ENCODE assay signal across 1 cellular context in the genomic region with DNA sequence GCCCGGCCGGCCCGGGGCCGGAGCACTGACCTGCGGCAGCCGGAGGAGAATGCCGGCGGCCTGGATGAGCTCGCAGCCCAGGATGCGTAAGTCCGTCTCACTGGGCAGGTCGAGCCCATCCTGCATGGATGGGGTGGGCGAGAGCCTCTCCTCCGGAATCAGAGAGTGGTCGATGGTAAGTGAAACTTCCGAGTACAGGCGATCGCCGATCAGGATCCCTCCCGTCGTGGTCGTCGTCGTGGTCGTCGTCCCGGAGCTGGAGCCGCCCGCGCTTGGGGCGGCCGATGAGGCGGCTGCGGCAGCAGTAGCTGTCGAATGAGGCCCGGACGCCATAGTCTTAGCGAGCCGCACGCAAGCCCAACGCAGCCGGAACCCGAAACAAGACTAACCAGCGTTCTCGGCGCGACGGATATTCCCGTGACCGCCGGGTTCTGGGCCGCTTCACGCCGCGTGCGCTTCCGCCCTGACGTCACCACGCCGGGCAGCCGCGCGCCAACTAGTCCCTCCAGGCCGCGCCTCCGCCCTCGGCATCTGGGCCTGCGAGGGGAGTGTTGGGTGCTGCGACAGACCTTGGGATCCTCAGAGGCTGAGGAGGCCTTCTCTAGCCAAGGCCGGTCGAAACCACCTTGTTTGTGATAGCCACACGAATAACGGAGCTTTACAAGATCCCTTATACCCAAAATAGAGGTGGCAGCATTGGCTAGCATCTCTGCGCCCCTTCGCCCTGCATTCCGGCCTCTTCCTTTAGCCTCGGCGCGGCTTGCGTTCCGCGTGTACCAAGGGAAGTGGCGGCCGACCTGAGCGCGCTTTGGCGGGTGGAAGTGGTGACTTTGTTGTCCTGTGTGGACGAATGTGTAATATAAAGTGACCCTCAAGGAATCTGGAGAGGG.
A peak's percentile ranks its signal among the peaks of the same experiment; 100 is the strongest.
TF ChIP-seq lines count a peak whose summit lies in the region.

A gene (minus strand): TSS at position 386 of the 890 bp plus-strand sequence. CDS start 53 bp downstream, at position 333.

TF ChIP-seq in HepG2, 621 proteins besides CTCF, POLR2A, EP300 and RAD21 (continued from another document and continues in another):
- TF ChIP-seq, protein P1, sequence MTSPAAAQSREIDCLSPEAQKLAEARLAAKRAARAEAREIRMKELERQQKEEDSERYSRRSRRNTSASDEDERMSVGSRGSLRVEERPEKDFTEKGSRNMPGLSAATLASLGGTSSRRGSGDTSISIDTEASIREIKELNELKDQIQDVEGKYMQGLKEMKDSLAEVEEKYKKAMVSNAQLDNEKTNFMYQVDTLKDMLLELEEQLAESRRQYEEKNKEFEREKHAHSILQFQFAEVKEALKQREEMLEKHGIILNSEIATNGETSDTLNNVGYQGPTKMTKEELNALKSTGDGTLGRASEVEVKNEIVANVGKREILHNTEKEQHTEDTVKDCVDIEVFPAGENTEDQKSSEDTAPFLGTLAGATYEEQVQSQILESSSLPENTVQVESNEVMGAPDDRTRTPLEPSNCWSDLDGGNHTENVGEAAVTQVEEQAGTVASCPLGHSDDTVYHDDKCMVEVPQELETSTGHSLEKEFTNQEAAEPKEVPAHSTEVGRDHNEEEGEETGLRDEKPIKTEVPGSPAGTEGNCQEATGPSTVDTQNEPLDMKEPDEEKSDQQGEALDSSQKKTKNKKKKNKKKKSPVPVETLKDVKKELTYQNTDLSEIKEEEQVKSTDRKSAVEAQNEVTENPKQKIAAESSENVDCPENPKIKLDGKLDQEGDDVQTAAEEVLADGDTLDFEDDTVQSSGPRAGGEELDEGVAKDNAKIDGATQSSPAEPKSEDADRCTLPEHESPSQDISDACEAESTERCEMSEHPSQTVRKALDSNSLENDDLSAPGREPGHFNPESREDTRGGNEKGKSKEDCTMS (CRISPR knock-in tag; conservative IDR thresholded peaks at IDR 0.05): 0 out of 2 replicates have a peak, but pooled peaks have one; percentile 17
- peak; percentile 79; the same call in 1 of the 2 replicates for TF ChIP-seq MED13 (CRISPR knock-in tag; IDR thresholded peaks at IDR 0.05)
- peak; percentile 98 for TF ChIP-seq ZNF678 (CRISPR knock-in tag; IDR thresholded peaks at IDR 0.05)
- TF ChIP-seq RFXANK (CRISPR knock-in tag; IDR thresholded peaks at IDR 0.05): peak; percentile 74; the same call in 1 of the 2 replicates
- TF ChIP-seq ZNF333 (CRISPR knock-in tag; IDR thresholded peaks at IDR 0.05; ENCODE audit: borderline replicate concordance): peak; percentile 78; the same call in 1 of the 2 replicates
- peak; percentile 100 for TF ChIP-seq TAF1 (CRISPR knock-in tag; IDR thresholded peaks at IDR 0.05)
- TF ChIP-seq, protein P2, sequence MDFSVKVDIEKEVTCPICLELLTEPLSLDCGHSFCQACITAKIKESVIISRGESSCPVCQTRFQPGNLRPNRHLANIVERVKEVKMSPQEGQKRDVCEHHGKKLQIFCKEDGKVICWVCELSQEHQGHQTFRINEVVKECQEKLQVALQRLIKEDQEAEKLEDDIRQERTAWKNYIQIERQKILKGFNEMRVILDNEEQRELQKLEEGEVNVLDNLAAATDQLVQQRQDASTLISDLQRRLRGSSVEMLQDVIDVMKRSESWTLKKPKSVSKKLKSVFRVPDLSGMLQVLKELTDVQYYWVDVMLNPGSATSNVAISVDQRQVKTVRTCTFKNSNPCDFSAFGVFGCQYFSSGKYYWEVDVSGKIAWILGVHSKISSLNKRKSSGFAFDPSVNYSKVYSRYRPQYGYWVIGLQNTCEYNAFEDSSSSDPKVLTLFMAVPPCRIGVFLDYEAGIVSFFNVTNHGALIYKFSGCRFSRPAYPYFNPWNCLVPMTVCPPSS (IDR thresholded peaks at IDR 0.05): no peak
- peak; percentile 94 for TF ChIP-seq SMAD3 (CRISPR knock-in tag; IDR thresholded peaks at IDR 0.05)
- peak; percentile 97 for TF ChIP-seq JUND (CRISPR knock-in tag; IDR thresholded peaks at IDR 0.05)
- peak; percentile 26; the same call in 1 of the 2 replicates for TF ChIP-seq ZNF530 (CRISPR knock-in tag; IDR thresholded peaks at IDR 0.05; ENCODE audit: low read depth)
- TF ChIP-seq, protein P3, sequence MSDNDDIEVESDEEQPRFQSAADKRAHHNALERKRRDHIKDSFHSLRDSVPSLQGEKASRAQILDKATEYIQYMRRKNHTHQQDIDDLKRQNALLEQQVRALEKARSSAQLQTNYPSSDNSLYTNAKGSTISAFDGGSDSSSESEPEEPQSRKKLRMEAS (IDR thresholded peaks at IDR 0.05): peak; percentile 96
- TF ChIP-seq, protein P4, sequence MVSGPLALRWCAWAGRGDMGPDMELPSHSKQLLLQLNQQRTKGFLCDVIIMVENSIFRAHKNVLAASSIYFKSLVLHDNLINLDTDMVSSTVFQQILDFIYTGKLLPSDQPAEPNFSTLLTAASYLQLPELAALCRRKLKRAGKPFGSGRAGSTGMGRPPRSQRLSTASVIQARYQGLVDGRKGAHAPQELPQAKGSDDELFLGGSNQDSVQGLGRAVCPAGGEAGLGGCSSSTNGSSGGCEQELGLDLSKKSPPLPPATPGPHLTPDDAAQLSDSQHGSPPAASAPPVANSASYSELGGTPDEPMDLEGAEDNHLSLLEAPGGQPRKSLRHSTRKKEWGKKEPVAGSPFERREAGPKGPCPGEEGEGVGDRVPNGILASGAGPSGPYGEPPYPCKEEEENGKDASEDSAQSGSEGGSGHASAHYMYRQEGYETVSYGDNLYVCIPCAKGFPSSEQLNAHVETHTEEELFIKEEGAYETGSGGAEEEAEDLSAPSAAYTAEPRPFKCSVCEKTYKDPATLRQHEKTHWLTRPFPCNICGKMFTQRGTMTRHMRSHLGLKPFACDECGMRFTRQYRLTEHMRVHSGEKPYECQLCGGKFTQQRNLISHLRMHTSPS (CRISPR knock-in tag; IDR thresholded peaks at IDR 0.05; ENCODE audit: low read depth): peak; percentile 38
- peak; percentile 97 for TF ChIP-seq KAT8 (CRISPR knock-in tag; IDR thresholded peaks at IDR 0.05)
- peak; percentile 97 for TF ChIP-seq SALL1 (CRISPR knock-in tag; IDR thresholded peaks at IDR 0.05)
- TF ChIP-seq, protein P5, sequence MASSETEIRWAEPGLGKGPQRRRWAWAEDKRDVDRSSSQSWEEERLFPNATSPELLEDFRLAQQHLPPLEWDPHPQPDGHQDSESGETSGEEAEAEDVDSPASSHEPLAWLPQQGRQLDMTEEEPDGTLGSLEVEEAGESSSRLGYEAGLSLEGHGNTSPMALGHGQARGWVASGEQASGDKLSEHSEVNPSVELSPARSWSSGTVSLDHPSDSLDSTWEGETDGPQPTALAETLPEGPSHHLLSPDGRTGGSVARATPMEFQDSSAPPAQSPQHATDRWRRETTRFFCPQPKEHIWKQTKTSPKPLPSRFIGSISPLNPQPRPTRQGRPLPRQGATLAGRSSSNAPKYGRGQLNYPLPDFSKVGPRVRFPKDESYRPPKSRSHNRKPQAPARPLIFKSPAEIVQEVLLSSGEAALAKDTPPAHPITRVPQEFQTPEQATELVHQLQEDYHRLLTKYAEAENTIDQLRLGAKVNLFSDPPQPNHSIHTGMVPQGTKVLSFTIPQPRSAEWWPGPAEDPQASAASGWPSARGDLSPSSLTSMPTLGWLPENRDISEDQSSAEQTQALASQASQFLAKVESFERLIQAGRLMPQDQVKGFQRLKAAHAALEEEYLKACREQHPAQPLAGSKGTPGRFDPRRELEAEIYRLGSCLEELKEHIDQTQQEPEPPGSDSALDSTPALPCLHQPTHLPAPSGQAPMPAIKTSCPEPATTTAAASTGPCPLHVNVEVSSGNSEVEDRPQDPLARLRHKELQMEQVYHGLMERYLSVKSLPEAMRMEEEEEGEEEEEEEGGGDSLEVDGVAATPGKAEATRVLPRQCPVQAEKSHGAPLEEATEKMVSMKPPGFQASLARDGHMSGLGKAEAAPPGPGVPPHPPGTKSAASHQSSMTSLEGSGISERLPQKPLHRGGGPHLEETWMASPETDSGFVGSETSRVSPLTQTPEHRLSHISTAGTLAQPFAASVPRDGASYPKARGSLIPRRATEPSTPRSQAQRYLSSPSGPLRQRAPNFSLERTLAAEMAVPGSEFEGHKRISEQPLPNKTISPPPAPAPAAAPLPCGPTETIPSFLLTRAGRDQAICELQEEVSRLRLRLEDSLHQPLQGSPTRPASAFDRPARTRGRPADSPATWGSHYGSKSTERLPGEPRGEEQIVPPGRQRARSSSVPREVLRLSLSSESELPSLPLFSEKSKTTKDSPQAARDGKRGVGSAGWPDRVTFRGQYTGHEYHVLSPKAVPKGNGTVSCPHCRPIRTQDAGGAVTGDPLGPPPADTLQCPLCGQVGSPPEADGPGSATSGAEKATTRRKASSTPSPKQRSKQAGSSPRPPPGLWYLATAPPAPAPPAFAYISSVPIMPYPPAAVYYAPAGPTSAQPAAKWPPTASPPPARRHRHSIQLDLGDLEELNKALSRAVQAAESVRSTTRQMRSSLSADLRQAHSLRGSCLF (CRISPR knock-in tag; IDR thresholded peaks at IDR 0.05; ENCODE audit: borderline replicate concordance): peak; percentile 55
- TF ChIP-seq SNAPC2 (CRISPR knock-in tag; IDR thresholded peaks at IDR 0.05): 0 out of 2 replicates have a peak, but pooled peaks have one; percentile 71
- peak; percentile 82 for TF ChIP-seq HOXA5 (CRISPR knock-in tag; IDR thresholded peaks at IDR 0.05)
- peak; percentile 86 for TF ChIP-seq KDM5B (CRISPR knock-in tag; IDR thresholded peaks at IDR 0.05; ENCODE audit: borderline replicate concordance)
- TF ChIP-seq ZNF816 (CRISPR knock-in tag; IDR thresholded peaks at IDR 0.05; ENCODE audit: borderline replicate concordance): peak; percentile 97
- TF ChIP-seq, protein P6, sequence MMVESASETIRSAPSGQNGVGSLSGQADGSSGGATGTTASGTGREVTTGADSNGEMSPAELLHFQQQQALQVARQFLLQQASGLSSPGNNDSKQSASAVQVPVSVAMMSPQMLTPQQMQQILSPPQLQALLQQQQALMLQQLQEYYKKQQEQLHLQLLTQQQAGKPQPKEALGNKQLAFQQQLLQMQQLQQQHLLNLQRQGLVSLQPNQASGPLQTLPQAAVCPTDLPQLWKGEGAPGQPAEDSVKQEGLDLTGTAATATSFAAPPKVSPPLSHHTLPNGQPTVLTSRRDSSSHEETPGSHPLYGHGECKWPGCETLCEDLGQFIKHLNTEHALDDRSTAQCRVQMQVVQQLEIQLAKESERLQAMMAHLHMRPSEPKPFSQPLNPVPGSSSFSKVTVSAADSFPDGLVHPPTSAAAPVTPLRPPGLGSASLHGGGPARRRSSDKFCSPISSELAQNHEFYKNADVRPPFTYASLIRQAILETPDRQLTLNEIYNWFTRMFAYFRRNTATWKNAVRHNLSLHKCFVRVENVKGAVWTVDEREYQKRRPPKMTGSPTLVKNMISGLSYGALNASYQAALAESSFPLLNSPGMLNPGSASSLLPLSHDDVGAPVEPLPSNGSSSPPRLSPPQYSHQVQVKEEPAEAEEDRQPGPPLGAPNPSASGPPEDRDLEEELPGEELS (CRISPR knock-in tag; IDR thresholded peaks at IDR 0.05): peak; percentile 72; the same call in 1 of the 2 replicates
- TF ChIP-seq TBX2 (CRISPR knock-in tag; IDR thresholded peaks at IDR 0.05; ENCODE audit: borderline replicate concordance): peak; percentile 93
- TF ChIP-seq MEIS1 (CRISPR knock-in tag; IDR thresholded peaks at IDR 0.05; ENCODE audit: borderline replicate concordance): peak; percentile 46
- TF ChIP-seq FOXC1 (CRISPR knock-in tag; IDR thresholded peaks at IDR 0.05; ENCODE audit: borderline replicate concordance): peak; percentile 99
- TF ChIP-seq, protein P7, sequence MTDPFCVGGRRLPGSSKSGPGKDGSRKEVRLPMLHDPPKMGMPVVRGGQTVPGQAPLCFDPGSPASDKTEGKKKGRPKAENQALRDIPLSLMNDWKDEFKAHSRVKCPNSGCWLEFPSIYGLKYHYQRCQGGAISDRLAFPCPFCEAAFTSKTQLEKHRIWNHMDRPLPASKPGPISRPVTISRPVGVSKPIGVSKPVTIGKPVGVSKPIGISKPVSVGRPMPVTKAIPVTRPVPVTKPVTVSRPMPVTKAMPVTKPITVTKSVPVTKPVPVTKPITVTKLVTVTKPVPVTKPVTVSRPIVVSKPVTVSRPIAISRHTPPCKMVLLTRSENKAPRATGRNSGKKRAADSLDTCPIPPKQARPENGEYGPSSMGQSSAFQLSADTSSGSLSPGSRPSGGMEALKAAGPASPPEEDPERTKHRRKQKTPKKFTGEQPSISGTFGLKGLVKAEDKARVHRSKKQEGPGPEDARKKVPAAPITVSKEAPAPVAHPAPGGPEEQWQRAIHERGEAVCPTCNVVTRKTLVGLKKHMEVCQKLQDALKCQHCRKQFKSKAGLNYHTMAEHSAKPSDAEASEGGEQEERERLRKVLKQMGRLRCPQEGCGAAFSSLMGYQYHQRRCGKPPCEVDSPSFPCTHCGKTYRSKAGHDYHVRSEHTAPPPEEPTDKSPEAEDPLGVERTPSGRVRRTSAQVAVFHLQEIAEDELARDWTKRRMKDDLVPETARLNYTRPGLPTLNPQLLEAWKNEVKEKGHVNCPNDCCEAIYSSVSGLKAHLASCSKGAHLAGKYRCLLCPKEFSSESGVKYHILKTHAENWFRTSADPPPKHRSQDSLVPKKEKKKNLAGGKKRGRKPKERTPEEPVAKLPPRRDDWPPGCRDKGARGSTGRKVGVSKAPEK (CRISPR knock-in tag; IDR thresholded peaks at IDR 0.05; ENCODE audit: borderline replicate concordance): peak; percentile 84; the same call in 1 of the 2 replicates
- peak; percentile 94 for TF ChIP-seq ZNF605 (CRISPR knock-in tag; IDR thresholded peaks at IDR 0.05)
- peak in 1 of 2 experiments; percentile 7; a peak in 1 of 4 replicates for TF ChIP-seq MAFK (conservative IDR thresholded peaks at IDR 0.05 in 1 of 2, IDR thresholded peaks at IDR 0.05 in 1 of 2; ENCODE audit: low read length in 2 of 2)
- peak; percentile 91; the same call in 1 of the 2 replicates for TF ChIP-seq ZNF17 (CRISPR knock-in tag; IDR thresholded peaks at IDR 0.05)
- TF ChIP-seq, protein P8, sequence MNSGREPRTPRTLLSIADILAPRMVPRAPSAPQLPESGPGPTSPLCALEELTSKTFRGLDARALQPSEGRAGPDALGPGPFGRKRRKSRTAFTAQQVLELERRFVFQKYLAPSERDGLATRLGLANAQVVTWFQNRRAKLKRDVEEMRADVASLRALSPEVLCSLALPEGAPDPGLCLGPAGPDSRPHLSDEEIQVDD (CRISPR knock-in tag; IDR thresholded peaks at IDR 0.05; ENCODE audit: borderline replicate concordance): 0 out of 2 replicates have a peak, but pooled peaks have one; percentile 74
- TF ChIP-seq ARNT (IDR thresholded peaks at IDR 0.05): no peak
- peak; percentile 94 for TF ChIP-seq KDM4B (CRISPR knock-in tag; IDR thresholded peaks at IDR 0.05)
- TF ChIP-seq MAZ (IDR thresholded peaks at IDR 0.05; ENCODE audit: borderline replicate concordance, low read depth, low read length): no peak
- TF ChIP-seq MAZ (CRISPR knock-in tag; IDR thresholded peaks at IDR 0.05; ENCODE audit: low read depth): peak; percentile 96
- peak; percentile 84 for TF ChIP-seq GABPA (IDR thresholded peaks at IDR 0.05; ENCODE audit: low read depth, low read length)
- TF ChIP-seq GABPA (CRISPR knock-in tag; IDR thresholded peaks at IDR 0.05; ENCODE audit: low read depth): peak; percentile 89
- no peak for TF ChIP-seq CCAR2 (optimal IDR thresholded peaks at IDR 0.05; ENCODE audit: low read depth, low read length)
- peak; percentile 85; the same call in 1 of the 2 replicates for TF ChIP-seq ZNF367 (CRISPR knock-in tag; IDR thresholded peaks at IDR 0.05; ENCODE audit: borderline replicate concordance)
- peak; percentile 100 for TF ChIP-seq RBFOX2 (IDR thresholded peaks at IDR 0.05; ENCODE audit: low read depth, low read length)
- TF ChIP-seq ZNF24 (IDR thresholded peaks at IDR 0.05): 0 out of 2 replicates have a peak, but pooled peaks have one; percentile 45
- TF ChIP-seq FOSL1 (CRISPR knock-in tag; IDR thresholded peaks at IDR 0.05; ENCODE audit: borderline replicate concordance): no peak
- TF ChIP-seq PHF21A (CRISPR knock-in tag; IDR thresholded peaks at IDR 0.05): peak; percentile 89
